Comparison of ENCODE assay signal across 6 cellular contexts in genomic region chr16:30076276-30076791, GRCh38. TPM values are rescaled to one million over a fixed set of nuclear protein-coding genes. Genes with fewer than 3 reads are reported as not detected.
DNase-seq lines count a peak whose midpoint lies in the region; ATAC-seq lines count a peak whose summit lies in the region.

No MANE protein-coding gene starts in this region.

- intact Hi-C loops in Right ventricle myocardium inferior (cut with DNase I): loop anchor here (2.0 kb wide), 1 partner anchor 14 kb away; the partner anchor contains the start of gene TBX6
- intact Hi-C loops in cardiac septum (cut with DNase I): no loop called here

- ATAC-seq in Right ventricle myocardium inferior: peak; percentile 15

- no peaks in the 10 kb centered on the region for H3K27me3 Mint-ChIP-seq in activated naive CD8-positive, alpha-beta T cell

- H3K27ac Mint-ChIP-seq in activated naive CD8-positive, alpha-beta T cell: peak overlapping the region; percentile 90

- DNase-seq in Right ventricle myocardium inferior (ENCODE audit: missing footprints): no peak
- no peak for DNase-seq in cardiac septum (ENCODE audit: low spot score)
- DNase-seq in ureter (ENCODE audit: low spot score): no peak
- DNase-seq in NCI-H2107 (lab: John Stamatoyannopoulos, UW): no peak

- H3K36me3 Mint-ChIP-seq in activated naive CD8-positive, alpha-beta T cell: peaks cover 5% of the 10 kb centered on the region

- no peaks in the 10 kb centered on the region for H3K9me3 ChIP-seq in mononuclear cell (ENCODE audit: low read depth, low read length)

- peak overlapping the region; percentile 95 for H3K4me3 Mint-ChIP-seq in activated naive CD8-positive, alpha-beta T cell

- peaks cover 36% of the 10 kb centered on the region for H3K4me1 ChIP-seq in mononuclear cell (ENCODE audit: insufficient read depth, low read length)

- H3K4me3 ChIP-seq in mononuclear cell (ENCODE audit: low read length): peak overlapping the region; percentile 85

- H3K27me3 ChIP-seq in mononuclear cell (ENCODE audit: insufficient read depth, low read length): no peaks in the 10 kb centered on the region

- no peaks in the 10 kb centered on the region for H3K9me3 Mint-ChIP-seq in activated naive CD8-positive, alpha-beta T cell (ENCODE audit: low read depth)

- H3K4me1 Mint-ChIP-seq in activated naive CD8-positive, alpha-beta T cell (ENCODE audit: low read depth): peaks cover 42% of the 10 kb centered on the region

RNA-seq across cellular contexts. Expression of gene PPP4C, which starts 0.5 kb away (rescaled TPM):
- 37.8 TPM for total RNA-seq in Right ventricle myocardium inferior
- 44.1 TPM for total RNA-seq in cardiac septum
- 79.7 TPM for total RNA-seq in mononuclear cell
- total RNA-seq in ureter: 88.9 TPM

RNA-seq across cellular contexts. Expression of gene ALDOA, which starts 10.8 kb away (rescaled TPM):
- 4,126 TPM for total RNA-seq in Right ventricle myocardium inferior
- total RNA-seq in cardiac septum: 3,068 TPM
- total RNA-seq in mononuclear cell: 343 TPM
- 1,279 TPM for total RNA-seq in ureter

RNA-seq across cellular contexts. Expression of gene TBX6, which starts 15.4 kb away (rescaled TPM):
- total RNA-seq in Right ventricle myocardium inferior (0.51 TPM), cardiac septum (0.57 TPM), mononuclear cell (0.10 TPM), ureter (8.9 TPM)

RNA-seq across cellular contexts. Expression of gene YPEL3, which starts 19.7 kb away (rescaled TPM):
- 61.5 TPM for total RNA-seq in Right ventricle myocardium inferior
- total RNA-seq in cardiac septum: 43.2 TPM
- 66.0 TPM for total RNA-seq in mononuclear cell
- total RNA-seq in ureter: 31.0 TPM

RNA-seq across cellular contexts. Expression of gene GDPD3, which starts 37.0 kb away (rescaled TPM):
- total RNA-seq in Right ventricle myocardium inferior (2.2 TPM), cardiac septum (3.0 TPM), mononuclear cell (0.31 TPM), ureter (53.1 TPM)
